1 cellular context compared by ENCODE assay signal in genomic region chr2:105337122-105338019, GRCh38.
TF ChIP-seq lines count a peak whose summit lies in the region.

Gene C2orf49 (plus strand): TSS chr2:105337540. CDS start chr2:105337588, 48 bp downstream.

TF ChIP-seq in HepG2, 621 proteins besides CTCF, POLR2A, EP300 and RAD21 (continued from another document):
- TF ChIP-seq, protein P1, sequence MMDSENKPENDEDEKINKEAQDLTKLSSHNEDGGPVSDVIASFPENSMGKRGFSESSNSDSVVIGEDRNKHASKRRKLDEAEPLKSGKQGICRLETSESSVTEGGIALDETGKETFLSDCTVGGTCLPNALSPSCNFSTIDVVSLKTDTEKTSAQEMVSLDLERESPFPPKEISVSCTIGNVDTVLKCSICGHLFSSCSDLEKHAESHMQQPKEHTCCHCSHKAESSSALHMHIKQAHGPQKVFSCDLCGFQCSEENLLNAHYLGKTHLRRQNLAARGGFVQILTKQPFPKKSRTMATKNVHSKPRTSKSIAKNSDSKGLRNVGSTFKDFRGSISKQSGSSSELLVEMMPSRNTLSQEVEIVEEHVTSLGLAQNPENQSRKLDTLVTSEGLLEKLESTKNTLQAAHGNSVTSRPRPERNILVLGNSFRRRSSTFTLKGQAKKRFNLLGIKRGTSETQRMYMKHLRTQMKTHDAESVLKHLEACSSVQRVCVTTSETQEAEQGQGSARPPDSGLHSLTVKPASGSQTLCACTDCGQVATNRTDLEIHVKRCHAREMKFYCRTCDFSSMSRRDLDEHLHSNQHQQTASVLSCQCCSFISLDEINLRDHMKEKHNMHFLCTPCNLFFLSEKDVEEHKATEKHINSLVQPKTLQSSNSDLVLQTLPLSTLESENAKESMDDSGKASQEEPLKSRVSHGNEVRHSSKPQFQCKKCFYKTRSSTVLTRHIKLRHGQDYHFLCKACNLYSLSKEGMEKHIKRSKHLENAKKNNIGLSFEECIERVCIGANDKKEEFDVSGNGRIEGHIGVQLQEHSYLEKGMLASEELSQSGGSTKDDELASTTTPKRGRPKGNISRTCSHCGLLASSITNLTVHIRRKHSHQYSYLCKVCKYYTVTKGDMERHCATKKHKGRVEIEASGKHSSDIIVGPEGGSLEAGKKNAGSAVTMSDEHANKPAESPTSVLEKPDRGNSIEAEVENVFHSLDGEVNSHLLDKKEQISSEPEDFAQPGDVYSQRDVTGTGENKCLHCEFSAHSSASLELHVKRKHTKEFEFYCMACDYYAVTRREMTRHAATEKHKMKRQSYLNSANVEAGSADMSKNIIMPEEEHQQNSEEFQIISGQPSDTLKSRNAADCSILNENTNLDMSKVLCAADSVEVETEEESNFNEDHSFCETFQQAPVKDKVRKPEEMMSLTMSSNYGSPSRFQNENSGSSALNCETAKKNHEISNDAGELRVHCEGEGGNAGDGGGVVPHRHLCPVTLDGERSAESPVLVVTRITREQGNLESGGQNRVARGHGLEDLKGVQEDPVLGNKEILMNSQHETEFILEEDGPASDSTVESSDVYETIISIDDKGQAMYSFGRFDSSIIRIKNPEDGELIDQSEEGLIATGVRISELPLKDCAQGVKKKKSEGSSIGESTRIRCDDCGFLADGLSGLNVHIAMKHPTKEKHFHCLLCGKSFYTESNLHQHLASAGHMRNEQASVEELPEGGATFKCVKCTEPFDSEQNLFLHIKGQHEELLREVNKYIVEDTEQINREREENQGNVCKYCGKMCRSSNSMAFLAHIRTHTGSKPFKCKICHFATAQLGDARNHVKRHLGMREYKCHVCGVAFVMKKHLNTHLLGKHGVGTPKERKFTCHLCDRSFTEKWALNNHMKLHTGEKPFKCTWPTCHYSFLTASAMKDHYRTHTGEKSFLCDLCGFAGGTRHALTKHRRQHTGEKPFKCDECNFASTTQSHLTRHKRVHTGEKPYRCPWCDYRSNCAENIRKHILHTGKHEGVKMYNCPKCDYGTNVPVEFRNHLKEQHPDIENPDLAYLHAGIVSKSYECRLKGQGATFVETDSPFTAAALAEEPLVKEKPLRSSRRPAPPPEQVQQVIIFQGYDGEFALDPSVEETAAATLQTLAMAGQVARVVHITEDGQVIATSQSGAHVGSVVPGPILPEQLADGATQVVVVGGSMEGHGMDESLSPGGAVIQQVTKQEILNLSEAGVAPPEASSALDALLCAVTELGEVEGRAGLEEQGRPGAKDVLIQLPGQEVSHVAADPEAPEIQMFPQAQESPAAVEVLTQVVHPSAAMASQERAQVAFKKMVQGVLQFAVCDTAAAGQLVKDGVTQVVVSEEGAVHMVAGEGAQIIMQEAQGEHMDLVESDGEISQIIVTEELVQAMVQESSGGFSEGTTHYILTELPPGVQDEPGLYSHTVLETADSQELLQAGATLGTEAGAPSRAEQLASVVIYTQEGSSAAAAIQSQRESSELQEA (CRISPR knock-in tag; IDR thresholded peaks at IDR 0.05; ENCODE audit: not compliant biosample characterization) = peak; percentile 84
- TF ChIP-seq GATAD1 (CRISPR knock-in tag; IDR thresholded peaks at IDR 0.05) = peak; percentile 99
- TF ChIP-seq SKI (IDR thresholded peaks at IDR 0.05; ENCODE audit: partially characterized antibody) = peak; percentile 39
- peak; percentile 34; the same call in 1 of the 2 replicates for TF ChIP-seq NFYC (CRISPR knock-in tag; IDR thresholded peaks at IDR 0.05)
- no peak for TF ChIP-seq JUN (CRISPR knock-in tag; IDR thresholded peaks at IDR 0.05)
- TF ChIP-seq RNF2 (conservative IDR thresholded peaks at IDR 0.05; ENCODE audit: low read depth) = peak; percentile 75
